In genomic region chr22:49961601-49962011, GRCh38 we compare ENCODE assay signal across 8 cellular contexts. TPM values are rescaled to one million over a fixed set of nuclear protein-coding genes. Genes with fewer than 3 reads are reported as not detected.
A peak's percentile ranks its signal among the peaks of the same experiment; 100 is the strongest.
DNase-seq lines count a peak whose midpoint lies in the region; ATAC-seq and TF ChIP-seq lines count a peak whose summit lies in the region.

No MANE protein-coding gene starts in this region.

- H3K27ac ChIP-seq in breast epithelium = peak overlapping the region; percentile 96 to 99
- no peak overlapping the region for H3K27ac ChIP-seq in mesendoderm (ENCODE audit: low read depth, low read length)
- peak overlapping the region; percentile 93 to 95 for H3K27ac ChIP-seq in uterus

- peak overlapping the region; percentile 24 for H3K23ac ChIP-seq in mesendoderm (ENCODE audit: low read length)

- H2AK5ac ChIP-seq in mesendoderm (ENCODE audit: low read length) = no peak overlapping the region

- H3K9me3 ChIP-seq in breast epithelium = no peaks in the 10 kb centered on the region
- H3K9me3 ChIP-seq in uterus = no peaks in the 10 kb centered on the region

- DNase-seq in Right ventricle myocardium inferior (ENCODE audit: missing footprints) (no peak), left cardiac atrium (no peak), breast epithelium (ENCODE audit: low spot score in 2 of 2) (peak in 1 of 2 donors; percentile 51), mesendoderm (no peak), uterus (no peak), NCI-H2171 (lab: John Stamatoyannopoulos, UW) (no peak)
- no peak for DNase-seq in activated CD4-positive, alpha-beta T cell treated with anti-CD3 and anti-CD28 coated beads for 48 hours

- H3K36me3 ChIP-seq in breast epithelium (no peaks in the 10 kb centered on the region), mesendoderm (ENCODE audit: control insufficient read depth, insufficient read depth, low read length) (no peaks in the 10 kb centered on the region), uterus (no peaks in the 10 kb centered on the region)

- H3K18ac ChIP-seq in mesendoderm (ENCODE audit: low read length) = peak overlapping the region; percentile 4

- peaks cover 4% of the 10 kb centered on the region for H3K79me2 ChIP-seq in mesendoderm (ENCODE audit: control insufficient read depth, insufficient read depth, low read length)

- no peak overlapping the region for H4K8ac ChIP-seq in mesendoderm (ENCODE audit: low read depth, low read length)

- peak overlapping the region; percentile 98 for H3K4me2 ChIP-seq in mesendoderm (ENCODE audit: low read length)

- ATAC-seq in Right ventricle myocardium inferior (peak; percentile 0), left cardiac atrium (no peak), GM19455 (IDR thresholded peaks at IDR 0.05; ENCODE audit: unreplicated experiment) (no peak)

- no peak overlapping the region for H3K4ac ChIP-seq in mesendoderm (ENCODE audit: low read depth, low read length)

- WGBS in mesendoderm (ENCODE audit: extremely low coverage, insufficient coverage, low lambda C conversion rate) = no CpG with 5 or more reads among the region's 49 CpGs

- peaks cover 2% of the 10 kb centered on the region for H3K79me1 ChIP-seq in mesendoderm (ENCODE audit: low read length)

- no peak for TF ChIP-seq CTCF in breast epithelium (IDR thresholded peaks at IDR 0.05)
- TF ChIP-seq CTCF in uterus (IDR thresholded peaks at IDR 0.05) = no peak

- H3K4me1 ChIP-seq in breast epithelium = peaks cover 34 to 44% of the 10 kb centered on the region in 2 donors
- peaks cover 2% of the 10 kb centered on the region for H3K4me1 ChIP-seq in mesendoderm (ENCODE audit: control insufficient read depth, low read depth, low read length)
- H3K4me1 ChIP-seq in uterus = peaks cover 2 to 30% of the 10 kb centered on the region in 2 donors

- H2BK15ac ChIP-seq in mesendoderm (replicated peaks; ENCODE audit: low read depth) = no peak overlapping the region

- no peaks in the 10 kb centered on the region for H3K27me3 ChIP-seq in breast epithelium
- H3K27me3 ChIP-seq in mesendoderm (ENCODE audit: insufficient read depth, low read length, poor library complexity) = no peaks in the 10 kb centered on the region
- no peaks in the 10 kb centered on the region for H3K27me3 ChIP-seq in uterus

- H3K4me3 ChIP-seq in breast epithelium = peak overlapping the region; percentile 73 to 95 (median 92)
- peak overlapping the region; percentile 68 for H3K4me3 ChIP-seq in mesendoderm (ENCODE audit: low read length)
- H3K4me3 ChIP-seq in uterus = peak overlapping the region; percentile 55 to 79

- peak overlapping the region; percentile 93 for H3K56ac ChIP-seq in mesendoderm (ENCODE audit: low read length)

- H2BK120ac ChIP-seq in mesendoderm (ENCODE audit: low read depth, low read length) = no peak overlapping the region

- TF ChIP-seq POLR2A in breast epithelium (IDR thresholded peaks at IDR 0.05) = no peak
- no peak for TF ChIP-seq POLR2A in uterus (IDR thresholded peaks at IDR 0.05)

- no peak overlapping the region for H4K5ac ChIP-seq in mesendoderm (ENCODE audit: low read length)

- H2BK5ac ChIP-seq in mesendoderm (ENCODE audit: low read length) = no peak overlapping the region

- H3K9ac ChIP-seq in mesendoderm (ENCODE audit: low read length) = peak overlapping the region; percentile 87

- intact Hi-C loops in Right ventricle myocardium inferior (cut with DNase I) (no loop called here), left cardiac atrium (cut with DNase I) (no loop called here), breast epithelium (cut with DNase I; ENCODE audit: low total_unique reads) (loop anchor here (1.0 kb wide), 1 partner anchor 26 kb away; no protein-coding TSS in a partner anchor), uterus (cut with DNase I; ENCODE audit: low total_unique reads) (no loop called here)

RNA-seq across cellular contexts. Expression of gene PIM3, which starts 1.0 kb away (rescaled TPM):
- total RNA-seq in Right ventricle myocardium inferior = 56.9 TPM
- total RNA-seq in left cardiac atrium = 10 to 100 TPM; 44.1 to 66.8 TPM
- total RNA-seq in breast epithelium = 10 to 100 TPM; 63.0 to 92.1 (median 87.1) TPM
- polyA plus RNA-seq in mesendoderm (2013, experiment 1 of 2) = 14.0 TPM
- polyA plus RNA-seq in mesendoderm (2013, experiment 2 of 2) = 14.1 TPM
- 100 to 1,000 TPM in 1 of 4 donors, 10 to 100 TPM in 3; 31.7 to 106 (median 53.6) TPM for total RNA-seq in uterus

RNA-seq across cellular contexts. Expression of gene CRELD2, which starts 43.2 kb away (rescaled TPM):
- total RNA-seq in Right ventricle myocardium inferior = 30.6 TPM
- 10 to 100 TPM; 30.1 to 43.7 TPM for total RNA-seq in left cardiac atrium
- 10 to 100 TPM; 20.6 to 59.3 (median 39.5) TPM for total RNA-seq in breast epithelium
- polyA plus RNA-seq in mesendoderm (2013, experiment 1 of 2) = 18.7 TPM
- polyA plus RNA-seq in mesendoderm (2013, experiment 2 of 2) = 18.4 TPM
- 10 to 100 TPM in 2 of 4 donors, 1 to 10 TPM in 2; 3.6 to 37.0 (median 14.6) TPM for total RNA-seq in uterus

RNA-seq across cellular contexts. Expression of gene ALG12, which starts 43.4 kb away (rescaled TPM):
- 16.4 TPM for total RNA-seq in Right ventricle myocardium inferior
- total RNA-seq in left cardiac atrium = 10 to 100 TPM; 15.3 to 15.9 TPM
- 10 to 100 TPM; 16.6 to 22.4 (median 19.7) TPM for total RNA-seq in breast epithelium
- polyA plus RNA-seq in mesendoderm (2013, experiment 1 of 2) = 11.0 TPM
- 11.4 TPM for polyA plus RNA-seq in mesendoderm (2013, experiment 2 of 2)
- 10 to 100 TPM; 11.8 to 22.5 (median 18.3) TPM for total RNA-seq in uterus

RNA-seq across cellular contexts. Expression of gene IL17REL, which starts 51.0 kb away (rescaled TPM):
- total RNA-seq in Right ventricle myocardium inferior (not detected), left cardiac atrium (not detected), breast epithelium (not detected), uterus (under 1 TPM in 2 of 4 donors, not detected in 2; 0.12 to 0.26 TPM)
- not detected for polyA plus RNA-seq in mesendoderm (2013, experiment 1 of 2)
- not detected for polyA plus RNA-seq in mesendoderm (2013, experiment 2 of 2)
